2 cellular contexts compared by ENCODE assay signal in the genomic region with DNA sequence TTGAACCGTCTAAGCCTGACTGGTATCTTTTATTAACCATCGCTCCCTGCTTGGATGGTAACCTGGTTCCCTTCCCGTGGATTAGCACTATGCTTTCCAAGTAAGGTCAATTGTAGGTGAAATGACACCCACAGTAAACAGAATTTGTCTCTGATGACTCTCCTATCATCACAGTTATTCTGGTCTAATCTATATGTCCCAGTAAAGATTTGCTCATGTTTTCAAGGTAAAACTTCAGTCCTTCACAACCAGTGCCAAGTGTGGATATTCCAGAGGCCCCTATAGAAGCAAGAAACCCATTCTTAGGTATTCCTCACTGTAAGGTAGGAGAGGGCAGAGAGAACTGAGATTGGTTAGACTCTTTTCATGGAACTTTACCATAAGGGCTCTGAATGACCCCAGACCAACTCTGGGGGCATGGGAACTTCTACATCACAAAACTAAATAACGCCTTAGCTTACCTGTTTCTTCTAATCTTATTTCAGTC.
TF ChIP-seq lines count a peak whose summit lies in the region.

No MANE protein-coding gene starts in this region.

TF ChIP-seq in GM23338, 12 proteins besides CTCF, POLR2A, EP300 and RAD21 (continues in another document):
- TF ChIP-seq ZNF114 (CRISPR knock-in tag; IDR thresholded peaks at IDR 0.05) (no peak), ZNF331 (CRISPR knock-in tag; IDR thresholded peaks at IDR 0.05; ENCODE audit: low read depth) (no peak), EZH2 (IDR thresholded peaks at IDR 0.05; ENCODE audit: low read depth, unreplicated experiment) (no peak), POLR2AphosphoS5 (IDR thresholded peaks at IDR 0.05; ENCODE audit: low read depth) (no peak), JUNB (IDR thresholded peaks at IDR 0.05; ENCODE audit: unreplicated experiment) (no peak), NANOG (IDR thresholded peaks at IDR 0.05; ENCODE audit: borderline replicate concordance) (no peak), CREB1 (CRISPR knock-in tag; IDR thresholded peaks at IDR 0.05; ENCODE audit: low read depth) (no peak)
- TF ChIP-seq, protein P1, sequence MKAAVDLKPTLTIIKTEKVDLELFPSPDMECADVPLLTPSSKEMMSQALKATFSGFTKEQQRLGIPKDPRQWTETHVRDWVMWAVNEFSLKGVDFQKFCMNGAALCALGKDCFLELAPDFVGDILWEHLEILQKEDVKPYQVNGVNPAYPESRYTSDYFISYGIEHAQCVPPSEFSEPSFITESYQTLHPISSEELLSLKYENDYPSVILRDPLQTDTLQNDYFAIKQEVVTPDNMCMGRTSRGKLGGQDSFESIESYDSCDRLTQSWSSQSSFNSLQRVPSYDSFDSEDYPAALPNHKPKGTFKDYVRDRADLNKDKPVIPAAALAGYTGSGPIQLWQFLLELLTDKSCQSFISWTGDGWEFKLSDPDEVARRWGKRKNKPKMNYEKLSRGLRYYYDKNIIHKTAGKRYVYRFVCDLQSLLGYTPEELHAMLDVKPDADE (IDR thresholded peaks at IDR 0.05), result no peak
- TF ChIP-seq, protein P2, sequence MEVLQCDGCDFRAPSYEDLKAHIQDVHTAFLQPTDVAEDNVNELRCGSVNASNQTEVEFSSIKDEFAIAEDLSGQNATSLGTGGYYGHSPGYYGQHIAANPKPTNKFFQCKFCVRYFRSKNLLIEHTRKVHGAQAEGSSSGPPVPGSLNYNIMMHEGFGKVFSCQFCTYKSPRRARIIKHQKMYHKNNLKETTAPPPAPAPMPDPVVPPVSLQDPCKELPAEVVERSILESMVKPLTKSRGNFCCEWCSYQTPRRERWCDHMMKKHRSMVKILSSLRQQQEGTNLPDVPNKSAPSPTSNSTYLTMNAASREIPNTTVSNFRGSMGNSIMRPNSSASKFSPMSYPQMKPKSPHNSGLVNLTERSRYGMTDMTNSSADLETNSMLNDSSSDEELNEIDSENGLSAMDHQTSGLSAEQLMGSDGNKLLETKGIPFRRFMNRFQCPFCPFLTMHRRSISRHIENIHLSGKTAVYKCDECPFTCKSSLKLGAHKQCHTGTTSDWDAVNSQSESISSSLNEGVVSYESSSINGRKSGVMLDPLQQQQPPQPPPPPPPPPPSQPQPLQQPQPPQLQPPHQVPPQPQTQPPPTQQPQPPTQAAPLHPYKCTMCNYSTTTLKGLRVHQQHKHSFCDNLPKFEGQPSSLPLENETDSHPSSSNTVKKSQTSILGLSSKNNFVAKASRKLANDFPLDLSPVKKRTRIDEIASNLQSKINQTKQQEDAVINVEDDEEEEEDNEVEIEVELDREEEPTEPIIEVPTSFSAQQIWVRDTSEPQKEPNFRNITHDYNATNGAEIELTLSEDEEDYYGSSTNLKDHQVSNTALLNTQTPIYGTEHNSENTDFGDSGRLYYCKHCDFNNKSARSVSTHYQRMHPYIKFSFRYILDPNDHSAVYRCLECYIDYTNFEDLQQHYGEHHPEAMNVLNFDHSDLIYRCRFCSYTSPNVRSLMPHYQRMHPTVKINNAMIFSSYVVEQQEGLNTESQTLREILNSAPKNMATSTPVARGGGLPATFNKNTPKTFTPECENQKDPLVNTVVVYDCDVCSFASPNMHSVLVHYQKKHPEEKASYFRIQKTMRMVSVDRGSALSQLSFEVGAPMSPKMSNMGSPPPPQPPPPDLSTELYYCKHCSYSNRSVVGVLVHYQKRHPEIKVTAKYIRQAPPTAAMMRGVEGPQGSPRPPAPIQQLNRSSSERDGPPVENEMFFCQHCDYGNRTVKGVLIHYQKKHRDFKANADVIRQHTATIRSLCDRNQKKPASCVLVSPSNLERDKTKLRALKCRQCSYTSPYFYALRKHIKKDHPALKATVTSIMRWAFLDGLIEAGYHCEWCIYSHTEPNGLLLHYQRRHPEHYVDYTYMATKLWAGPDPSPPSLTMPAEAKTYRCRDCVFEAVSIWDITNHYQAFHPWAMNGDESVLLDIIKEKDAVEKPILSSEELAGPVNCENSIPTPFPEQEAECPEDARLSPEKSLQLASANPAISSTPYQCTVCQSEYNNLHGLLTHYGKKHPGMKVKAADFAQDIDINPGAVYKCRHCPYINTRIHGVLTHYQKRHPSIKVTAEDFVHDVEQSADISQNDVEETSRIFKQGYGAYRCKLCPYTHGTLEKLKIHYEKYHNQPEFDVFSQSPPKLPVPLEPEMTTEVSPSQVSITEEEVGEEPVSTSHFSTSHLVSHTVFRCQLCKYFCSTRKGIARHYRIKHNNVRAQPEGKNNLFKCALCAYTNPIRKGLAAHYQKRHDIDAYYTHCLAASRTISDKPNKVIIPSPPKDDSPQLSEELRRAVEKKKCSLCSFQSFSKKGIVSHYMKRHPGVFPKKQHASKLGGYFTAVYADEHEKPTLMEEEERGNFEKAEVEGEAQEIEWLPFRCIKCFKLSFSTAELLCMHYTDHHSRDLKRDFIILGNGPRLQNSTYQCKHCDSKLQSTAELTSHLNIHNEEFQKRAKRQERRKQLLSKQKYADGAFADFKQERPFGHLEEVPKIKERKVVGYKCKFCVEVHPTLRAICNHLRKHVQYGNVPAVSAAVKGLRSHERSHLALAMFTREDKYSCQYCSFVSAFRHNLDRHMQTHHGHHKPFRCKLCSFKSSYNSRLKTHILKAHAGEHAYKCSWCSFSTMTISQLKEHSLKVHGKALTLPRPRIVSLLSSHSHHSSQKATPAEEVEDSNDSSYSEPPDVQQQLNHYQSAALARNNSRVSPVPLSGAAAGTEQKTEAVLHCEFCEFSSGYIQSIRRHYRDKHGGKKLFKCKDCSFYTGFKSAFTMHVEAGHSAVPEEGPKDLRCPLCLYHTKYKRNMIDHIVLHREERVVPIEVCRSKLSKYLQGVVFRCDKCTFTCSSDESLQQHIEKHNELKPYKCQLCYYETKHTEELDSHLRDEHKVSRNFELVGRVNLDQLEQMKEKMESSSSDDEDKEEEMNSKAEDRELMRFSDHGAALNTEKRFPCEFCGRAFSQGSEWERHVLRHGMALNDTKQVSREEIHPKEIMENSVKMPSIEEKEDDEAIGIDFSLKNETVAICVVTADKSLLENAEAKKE (CRISPR knock-in tag; IDR thresholded peaks at IDR 0.05), result no peak
- TF ChIP-seq, protein P3, sequence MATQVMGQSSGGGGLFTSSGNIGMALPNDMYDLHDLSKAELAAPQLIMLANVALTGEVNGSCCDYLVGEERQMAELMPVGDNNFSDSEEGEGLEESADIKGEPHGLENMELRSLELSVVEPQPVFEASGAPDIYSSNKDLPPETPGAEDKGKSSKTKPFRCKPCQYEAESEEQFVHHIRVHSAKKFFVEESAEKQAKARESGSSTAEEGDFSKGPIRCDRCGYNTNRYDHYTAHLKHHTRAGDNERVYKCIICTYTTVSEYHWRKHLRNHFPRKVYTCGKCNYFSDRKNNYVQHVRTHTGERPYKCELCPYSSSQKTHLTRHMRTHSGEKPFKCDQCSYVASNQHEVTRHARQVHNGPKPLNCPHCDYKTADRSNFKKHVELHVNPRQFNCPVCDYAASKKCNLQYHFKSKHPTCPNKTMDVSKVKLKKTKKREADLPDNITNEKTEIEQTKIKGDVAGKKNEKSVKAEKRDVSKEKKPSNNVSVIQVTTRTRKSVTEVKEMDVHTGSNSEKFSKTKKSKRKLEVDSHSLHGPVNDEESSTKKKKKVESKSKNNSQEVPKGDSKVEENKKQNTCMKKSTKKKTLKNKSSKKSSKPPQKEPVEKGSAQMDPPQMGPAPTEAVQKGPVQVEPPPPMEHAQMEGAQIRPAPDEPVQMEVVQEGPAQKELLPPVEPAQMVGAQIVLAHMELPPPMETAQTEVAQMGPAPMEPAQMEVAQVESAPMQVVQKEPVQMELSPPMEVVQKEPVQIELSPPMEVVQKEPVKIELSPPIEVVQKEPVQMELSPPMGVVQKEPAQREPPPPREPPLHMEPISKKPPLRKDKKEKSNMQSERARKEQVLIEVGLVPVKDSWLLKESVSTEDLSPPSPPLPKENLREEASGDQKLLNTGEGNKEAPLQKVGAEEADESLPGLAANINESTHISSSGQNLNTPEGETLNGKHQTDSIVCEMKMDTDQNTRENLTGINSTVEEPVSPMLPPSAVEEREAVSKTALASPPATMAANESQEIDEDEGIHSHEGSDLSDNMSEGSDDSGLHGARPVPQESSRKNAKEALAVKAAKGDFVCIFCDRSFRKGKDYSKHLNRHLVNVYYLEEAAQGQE (IDR thresholded peaks at IDR 0.05; ENCODE audit: unreplicated experiment), result no peak

TF ChIP-seq in K562, 482 proteins besides CTCF, POLR2A, EP300 and RAD21:
- 0 out of 2 replicates have a peak, but pooled peaks have one; percentile 55 for TF ChIP-seq ESRRA (IDR thresholded peaks at IDR 0.05; ENCODE audit: borderline replicate concordance, low read depth)
- no peak for TF ChIP-seq POLR2G (IDR thresholded peaks at IDR 0.05; ENCODE audit: low read depth, low read length)
- TF ChIP-seq, protein P4, sequence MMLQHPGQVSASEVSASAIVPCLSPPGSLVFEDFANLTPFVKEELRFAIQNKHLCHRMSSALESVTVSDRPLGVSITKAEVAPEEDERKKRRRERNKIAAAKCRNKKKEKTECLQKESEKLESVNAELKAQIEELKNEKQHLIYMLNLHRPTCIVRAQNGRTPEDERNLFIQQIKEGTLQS (IDR thresholded peaks at IDR 0.05), result peak; percentile 21; the same call in 1 of the 2 replicates
- TF ChIP-seq, protein P4 (CRISPR knock-in tag; conservative IDR thresholded peaks at IDR 0.05), result no peak
- TF ChIP-seq HMBOX1 (IDR thresholded peaks at IDR 0.05), result peak; percentile 80
- TF ChIP-seq, protein P5, sequence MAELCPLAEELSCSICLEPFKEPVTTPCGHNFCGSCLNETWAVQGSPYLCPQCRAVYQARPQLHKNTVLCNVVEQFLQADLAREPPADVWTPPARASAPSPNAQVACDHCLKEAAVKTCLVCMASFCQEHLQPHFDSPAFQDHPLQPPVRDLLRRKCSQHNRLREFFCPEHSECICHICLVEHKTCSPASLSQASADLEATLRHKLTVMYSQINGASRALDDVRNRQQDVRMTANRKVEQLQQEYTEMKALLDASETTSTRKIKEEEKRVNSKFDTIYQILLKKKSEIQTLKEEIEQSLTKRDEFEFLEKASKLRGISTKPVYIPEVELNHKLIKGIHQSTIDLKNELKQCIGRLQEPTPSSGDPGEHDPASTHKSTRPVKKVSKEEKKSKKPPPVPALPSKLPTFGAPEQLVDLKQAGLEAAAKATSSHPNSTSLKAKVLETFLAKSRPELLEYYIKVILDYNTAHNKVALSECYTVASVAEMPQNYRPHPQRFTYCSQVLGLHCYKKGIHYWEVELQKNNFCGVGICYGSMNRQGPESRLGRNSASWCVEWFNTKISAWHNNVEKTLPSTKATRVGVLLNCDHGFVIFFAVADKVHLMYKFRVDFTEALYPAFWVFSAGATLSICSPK (IDR thresholded peaks at IDR 0.05; ENCODE audit: borderline replicate concordance), result no peak
- TF ChIP-seq PRDM10 (IDR thresholded peaks at IDR 0.05; ENCODE audit: partially characterized antibody), result peak; percentile 9
